Comparison of ENCODE assay signal across 12 cellular contexts in the genomic region with DNA sequence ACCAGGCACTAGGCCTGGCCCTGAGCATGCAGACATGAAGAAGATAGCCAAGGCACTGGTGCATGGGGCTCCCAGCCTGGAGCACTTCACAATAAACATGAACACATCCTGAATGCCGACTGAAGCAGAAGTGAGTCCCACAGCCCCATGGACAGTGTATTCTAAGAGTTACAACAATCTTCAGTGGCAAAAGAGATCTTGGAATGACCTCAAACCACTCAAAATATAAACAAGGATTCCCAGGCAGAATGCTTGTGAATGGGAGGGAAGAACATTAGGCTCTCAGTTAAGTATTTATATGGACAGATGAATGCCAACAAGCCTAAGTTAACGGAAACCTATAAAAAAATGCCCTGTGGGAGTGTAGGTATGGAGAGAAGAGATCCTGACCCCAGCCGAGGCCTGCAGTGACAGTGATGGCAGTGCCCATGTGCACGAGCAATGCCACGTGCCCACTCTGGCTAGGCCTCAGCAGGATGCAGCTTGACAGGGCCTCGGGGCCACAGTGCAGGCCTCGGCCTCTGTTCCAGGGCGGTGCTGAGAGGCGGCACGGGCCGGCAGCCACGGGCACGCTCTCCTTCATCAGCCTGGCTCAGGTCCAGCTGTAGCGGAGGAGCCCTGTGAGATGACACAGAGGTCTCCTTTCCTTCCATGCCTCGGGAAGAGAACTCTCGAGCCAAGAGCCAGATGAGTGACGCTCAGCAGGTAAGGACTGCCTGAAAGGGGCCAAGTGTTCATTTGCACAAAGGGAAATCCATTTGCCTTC. TPM values are rescaled to one million over a fixed set of nuclear protein-coding genes. Genes with fewer than 3 reads are reported as not detected.
A peak's percentile ranks its signal among the peaks of the same experiment; 100 is the strongest.
DNase-seq lines count a peak whose midpoint lies in the region; ATAC-seq and TF ChIP-seq lines count a peak whose summit lies in the region.
"Had no signal": no experiment of that assay in that cellular context is flagged by ENCODE, and none has a peak within 500 bp of the region (broad histone marks: within the 10 kb centered on the region; RNA-seq: fewer than 3 reads in every experiment).

No MANE protein-coding gene starts in this region.

- TF ChIP-seq POLR2A in esophagus muscularis mucosa (IDR thresholded peaks at IDR 0.05; ENCODE audit: low read depth) (no peak), vagina (IDR thresholded peaks at IDR 0.05) (no peak)

- in situ Hi-C loops in ACHN (cut with HindIII; ENCODE audit: low pct_ligation_motif_present, low pct_unique_long_range_greater_than_20kb, low sequenced_read_pairs): no loop called here

- peaks cover 0 to 5% of the 10 kb centered on the region in 2 donors for H3K9me3 ChIP-seq in right atrium auricular region
- H3K9me3 ChIP-seq in esophagus muscularis mucosa: peaks cover 0 to 6% (median 0%) of the 10 kb centered on the region in 4 donors
- no peaks in the 10 kb centered on the region for H3K9me3 ChIP-seq in naive thymus-derived CD4-positive, alpha-beta T cell (ENCODE audit: control insufficient read depth in 2 of 3, low read length in 3 of 3)
- H3K9me3 ChIP-seq in vagina: no peaks in the 10 kb centered on the region
- H3K9me3 ChIP-seq: uterus had no signal

- peaks cover 27 to 71% (median 60%) of the 10 kb centered on the region in 5 donors for H3K36me3 Mint-ChIP-seq in naive thymus-derived CD4-positive, alpha-beta T cell

- peaks cover 46% of the 10 kb centered on the region for H3K36me3 ChIP-seq in right atrium auricular region
- peaks cover 3 to 51% (median 49%) of the 10 kb centered on the region in 4 donors for H3K36me3 ChIP-seq in esophagus muscularis mucosa
- H3K36me3 ChIP-seq in naive thymus-derived CD4-positive, alpha-beta T cell (ENCODE audit: control insufficient read depth in 2 of 3, insufficient read depth in 3 of 3, low read length in 3 of 3): peaks cover 0 to 58% (median 10%) of the 10 kb centered on the region in 3 experiments
- H3K36me3 ChIP-seq in vagina: peaks cover 0 to 34% of the 10 kb centered on the region in 2 donors
- H3K36me3 ChIP-seq: uterus had no signal

- 68% methylated on average over 11 of the region's 17 CpGs for WGBS in esophagus muscularis mucosa

- H3K27ac ChIP-seq in right atrium auricular region (no peak overlapping the region), esophagus muscularis mucosa (replicated peaks in 1 of 4) (peak overlapping the region in 3 of 4 donors; percentile 8 to 51 (median 31)), vagina (peak overlapping the region; percentile 70)
- H3K27ac ChIP-seq in naive thymus-derived CD4-positive, alpha-beta T cell (ENCODE audit: low read depth, low read length): no peak overlapping the region
- H3K27ac ChIP-seq: hepatocyte had no signal

- no peaks in the 10 kb centered on the region for H3K27me3 Mint-ChIP-seq in naive thymus-derived CD4-positive, alpha-beta T cell
- H3K27me3 Mint-ChIP-seq: activated CD4-positive, alpha-beta T cell treated with anti-CD3 and anti-CD28 coated beads, Interleukin-2, amount 10 ng/mL, durations not matched to agents 24 days and 14 days had no signal

- TF ChIP-seq EP300 in esophagus muscularis mucosa (IDR thresholded peaks at IDR 0.05): no peak

- POLR2A ChIA-PET in naive thymus-derived CD4-positive, alpha-beta T cell (lab: Charles Lee): no interaction called here

- peaks cover 0 to 66% of the 10 kb centered on the region in 2 donors for H3K4me1 ChIP-seq in right atrium auricular region
- H3K4me1 ChIP-seq in esophagus muscularis mucosa: peaks cover 29 to 52% (median 41%) of the 10 kb centered on the region in 4 donors
- peaks cover 20 to 22% of the 10 kb centered on the region in 2 donors for H3K4me1 ChIP-seq in naive thymus-derived CD4-positive, alpha-beta T cell (ENCODE audit: control insufficient read depth in 2 of 2, insufficient read depth in 2 of 2, low read length in 2 of 2)
- peaks cover 49% of the 10 kb centered on the region for H3K4me1 ChIP-seq in vagina
- H3K4me1 ChIP-seq: uterus had no signal

- no peak overlapping the region for H3K4me3 Mint-ChIP-seq in naive thymus-derived CD4-positive, alpha-beta T cell
- H3K4me3 Mint-ChIP-seq: activated CD4-positive, alpha-beta T cell treated with anti-CD3 and anti-CD28 coated beads, Interleukin-2, amount 10 ng/mL, durations not matched to agents 24 days and 14 days had no signal

- H3K27me3 ChIP-seq in right atrium auricular region (no peaks in the 10 kb centered on the region), esophagus muscularis mucosa (no peaks in the 10 kb centered on the region), vagina (no peaks in the 10 kb centered on the region)
- H3K27me3 ChIP-seq in naive thymus-derived CD4-positive, alpha-beta T cell (ENCODE audit: control insufficient read depth in 2 of 2, insufficient read depth in 2 of 2, low read length in 2 of 2): no peaks in the 10 kb centered on the region
- H3K27me3 ChIP-seq: hepatocyte, uterus had no signal

- H3K27ac Mint-ChIP-seq in naive thymus-derived CD4-positive, alpha-beta T cell: peak overlapping the region in 6 of 9 donors; percentile 9 to 83 (median 40)
- H3K27ac Mint-ChIP-seq: activated CD4-positive, alpha-beta T cell treated with anti-CD3 and anti-CD28 coated beads, Interleukin-2, amount 10 ng/mL, durations not matched to agents 24 days and 14 days had no signal

- TF ChIP-seq CTCF in right atrium auricular region (IDR thresholded peaks at IDR 0.05) (no peak), esophagus muscularis mucosa (IDR thresholded peaks at IDR 0.05) (no peak), vagina (IDR thresholded peaks at IDR 0.05) (no peak)

- no peak for DNase-seq in Right ventricle myocardium inferior (ENCODE audit: missing footprints)
- no peak for DNase-seq in right atrium auricular region (ENCODE audit: low spot score)
- no peak for DNase-seq in esophagus muscularis mucosa (ENCODE audit: extremely low spot score)
- DNase-seq in naive thymus-derived CD4-positive, alpha-beta T cell: no peak
- DNase-seq in vagina (ENCODE audit: extremely low spot score in 2 of 2): peak in 1 of 2 donors; percentile 82
- DNase-seq in AML-193 (lab: John Stamatoyannopoulos, UW): no peak
- no peak for DNase-seq in ACHN
- DNase-seq: activated CD4-positive, alpha-beta T cell treated with anti-CD3 and anti-CD28 coated beads, Interleukin-2, amount 10 ng/mL, durations not matched to agents 24 days and 14 days; midbrain; uterus had no signal

- ATAC-seq in Right ventricle myocardium inferior: peak; percentile 43
- no peak for ATAC-seq in naive thymus-derived CD4-positive, alpha-beta T cell
- no peak for ATAC-seq in GM21737 (IDR thresholded peaks at IDR 0.05; ENCODE audit: unreplicated experiment)

- CTCF ChIA-PET in naive thymus-derived CD4-positive, alpha-beta T cell (lab: Charles Lee): no interaction called here

- H3K9me3 Mint-ChIP-seq in naive thymus-derived CD4-positive, alpha-beta T cell: peaks cover 0 to 9% (median 3%) of the 10 kb centered on the region in 11 donors
- H3K9me3 Mint-ChIP-seq: activated CD4-positive, alpha-beta T cell treated with anti-CD3 and anti-CD28 coated beads, Interleukin-2, amount 10 ng/mL, durations not matched to agents 24 days and 14 days had no signal

- H3K4me3 ChIP-seq in right atrium auricular region (no peak overlapping the region), esophagus muscularis mucosa (no peak overlapping the region), vagina (no peak overlapping the region)
- no peak overlapping the region for H3K4me3 ChIP-seq in naive thymus-derived CD4-positive, alpha-beta T cell (ENCODE audit: low read length)
- H3K4me3 ChIP-seq: hepatocyte, uterus had no signal

- H3K4me1 Mint-ChIP-seq in naive thymus-derived CD4-positive, alpha-beta T cell: peaks cover 57 to 87% (median 82%) of the 10 kb centered on the region in 7 donors

- intact Hi-C loops in Right ventricle myocardium inferior (cut with DNase I): loop anchor here (1.0 kb wide), 1 partner anchor 39 kb away; no protein-coding TSS in a partner anchor
- intact Hi-C loops in esophagus muscularis mucosa (cut with DNase I): no loop called here
- intact Hi-C loops in naive thymus-derived CD4-positive, alpha-beta T cell (cut with micrococcal nuclease): no loop called here
- intact Hi-C loops in vagina (cut with DNase I): no loop called here

RNA-seq across cellular contexts. Expression of gene IRF2, which starts 49.2 kb away (rescaled TPM):
- total RNA-seq in Right ventricle myocardium inferior (34.0 TPM), right atrium auricular region (10 to 100 TPM; 17.7 to 24.5 TPM), esophagus muscularis mucosa (10 to 100 TPM; 32.3 to 50.1 (median 36.4) TPM), vagina (18.7 TPM)
- total RNA-seq in naive thymus-derived CD4-positive, alpha-beta T cell: 10 to 100 TPM; 31.2 to 86.3 (median 75.0) TPM
- 10 to 100 TPM; 83.5 to 87.0 TPM for polyA plus RNA-seq in naive thymus-derived CD4-positive, alpha-beta T cell

Comparison
In these comparisons a context has a peak if more than half of its experiments do, and no peak if none do; other contexts are left out.
1. H3K27ac ChIP-seq: peak in esophagus muscularis mucosa (3 of 4) and vagina (single experiment); none in right atrium auricular region (0 of 2) and naive thymus-derived CD4-positive, alpha-beta T cell (single experiment).